ENCODE assay signal across 17 cellular contexts in the genomic region with DNA sequence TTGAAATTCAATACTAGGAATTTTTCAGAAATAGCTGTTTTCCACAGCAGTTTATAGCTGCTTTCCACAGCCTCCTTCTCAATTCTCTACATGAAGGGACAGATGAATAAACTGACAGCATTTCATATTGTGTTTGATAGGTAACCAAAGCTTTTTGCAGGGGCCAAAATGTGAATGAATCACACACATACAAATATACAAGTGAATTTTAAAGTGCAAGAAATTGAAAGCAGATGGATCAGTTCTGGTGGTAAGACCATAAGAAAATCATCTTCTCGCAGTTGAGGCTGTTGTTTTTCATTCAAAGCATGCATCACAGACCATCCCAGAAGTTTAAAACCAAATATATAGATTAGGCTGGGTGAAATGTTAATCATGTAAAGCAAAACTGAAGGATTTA.
"Had no signal": no experiment of that assay in that cellular context is flagged by ENCODE, and none has a peak within 500 bp of the region (broad histone marks: within the 10 kb centered on the region; RNA-seq: fewer than 3 reads in every experiment).

No MANE protein-coding gene starts in this region.

- H3K27me3 ChIP-seq: SJSA1 had no signal

- H3K36me3 ChIP-seq: SJSA1 had no signal

- H3K9me3 ChIP-seq: SJSA1 had no signal

- H3K27ac ChIP-seq: KMS-11, SJSA1, SK-N-MC had no signal

- H3K9ac ChIP-seq: KMS-11 had no signal

- H3K4me3 ChIP-seq: SJSA1, SK-N-MC had no signal

- DNase-seq: NCI-H1092, NCI-H1417 treated with DMSO at 0.1 percent for 48 hours, NCI-H146, NCI-H1694 treated with DMSO at 0.1 percent for 48 hours, NCI-H1930, NCI-H2081, NCI-H2107, NCI-H2227 treated with DMSO at 0.1 percent for 48 hours, NCI-H524, NCI-H69, NCI-H774, Right ventricle myocardium superior, RPMI8226, SIG-M5 had no signal

- H3K4me1 ChIP-seq: SJSA1 had no signal
